In genomic region chr1:173355281-173356031, GRCh38 we compare ENCODE assay signal across 13 cellular contexts.
DNase-seq lines count a peak whose midpoint lies in the region; ATAC-seq and TF ChIP-seq lines count a peak whose summit lies in the region.
"Had no signal": no experiment of that assay in that cellular context is flagged by ENCODE, and none has a peak within 500 bp of the region (broad histone marks: within the 10 kb centered on the region; RNA-seq: fewer than 3 reads in every experiment).

No MANE protein-coding gene starts in this region.

- H3K4me3 Mint-ChIP-seq in activated naive CD8-positive, alpha-beta T cell treated with anti-CD3 and anti-CD28 coated beads, Interleukin-2, amount 50 U/mL, for 24 hours, result no peak overlapping the region

- H3K4me3 ChIP-seq in GM08714 (ENCODE audit: low read length) (peak overlapping the region; percentile 60), dorsolateral prefrontal cortex (no peak overlapping the region)
- H3K4me3 ChIP-seq: BLaER1, cardiac muscle cell, heart left ventricle, MG63 had no signal

- TF ChIP-seq CTCF in dorsolateral prefrontal cortex (IDR thresholded peaks at IDR 0.05 in 54 of 56, conservative IDR thresholded peaks at IDR 0.05 in 2 of 56; ENCODE audit: low read depth in 1 of 56, partially characterized antibody in 56 of 56), result no peak

- no peaks in the 10 kb centered on the region for H3K27me3 ChIP-seq in dorsolateral prefrontal cortex
- H3K27me3 ChIP-seq: BLaER1, cardiac muscle cell, heart left ventricle, MG63 had no signal

- H3K36me3 Mint-ChIP-seq in activated naive CD8-positive, alpha-beta T cell treated with anti-CD3 and anti-CD28 coated beads, Interleukin-2, amount 50 U/mL, for 24 hours (ENCODE audit: low read depth), result peaks cover 9% of the 10 kb centered on the region

- peak; percentile 46 for ATAC-seq in GM19397 (IDR thresholded peaks at IDR 0.05; ENCODE audit: unreplicated experiment)
- peak; percentile 58 for ATAC-seq in HG03135 (IDR thresholded peaks at IDR 0.05; ENCODE audit: unreplicated experiment)
- peak; percentile 78 for ATAC-seq in activated naive CD8-positive, alpha-beta T cell treated with anti-CD3 and anti-CD28 coated beads, Interleukin-2, amount 50 U/mL, for 24 hours

- no peaks in the 10 kb centered on the region for H3K27me3 Mint-ChIP-seq in activated naive CD8-positive, alpha-beta T cell treated with anti-CD3 and anti-CD28 coated beads, Interleukin-2, amount 50 U/mL, for 24 hours

- no peak for DNase-seq in activated naive CD8-positive, alpha-beta T cell treated with anti-CD3 and anti-CD28 coated beads, Interleukin-2, amount 50 U/mL, for 24 hours
- no peak for DNase-seq in NCI-H1930 (lab: John Stamatoyannopoulos, UW)
- no peak for DNase-seq in dorsolateral prefrontal cortex
- DNase-seq in DMS 273 (lab: John Stamatoyannopoulos, UW; ENCODE audit: unreplicated experiment), result no peak
- no peak for DNase-seq in NCI-H1694 (lab: John Stamatoyannopoulos, UW)
- DNase-seq: heart left ventricle; MG63; stimulated activated CD4-positive, alpha-beta T cell treated with anti-CD3 and anti-CD28 coated beads, Interleukin-2, amount 100 ng/mL, for 24 hours had no signal

- peaks cover 27% of the 10 kb centered on the region for H3K9me3 Mint-ChIP-seq in activated naive CD8-positive, alpha-beta T cell treated with anti-CD3 and anti-CD28 coated beads, Interleukin-2, amount 50 U/mL, for 24 hours

- H3K27ac ChIP-seq in dorsolateral prefrontal cortex, result no peak overlapping the region
- H3K27ac ChIP-seq: BLaER1, cardiac muscle cell had no signal

- peaks cover 23% of the 10 kb centered on the region for H3K4me1 Mint-ChIP-seq in activated naive CD8-positive, alpha-beta T cell treated with anti-CD3 and anti-CD28 coated beads, Interleukin-2, amount 50 U/mL, for 24 hours

- intact Hi-C loops in dorsolateral prefrontal cortex (cut with DNase I), result no loop called here

- H3K27ac Mint-ChIP-seq in activated naive CD8-positive, alpha-beta T cell treated with anti-CD3 and anti-CD28 coated beads, Interleukin-2, amount 50 U/mL, for 24 hours, result no peak overlapping the region
